Comparison of ENCODE assay signal across 4 cellular contexts in genomic region chr4:150357829-150358228, GRCh38.
"Had no signal": no experiment of that assay in that cellular context is flagged by ENCODE, and none has a peak within 500 bp of the region (broad histone marks: within the 10 kb centered on the region; RNA-seq: fewer than 3 reads in every experiment).

No MANE protein-coding gene starts in this region.

- H3K4me3 Mint-ChIP-seq: GM23338, H9 had no signal

- H3K4me3 ChIP-seq: GM23338 had no signal

- H3K27ac Mint-ChIP-seq: GM23338, H9 had no signal

- H3K4me2 ChIP-seq: GM23338 had no signal

- H3K4me1 Mint-ChIP-seq: GM23338, H9 had no signal

- H3K9me3 Mint-ChIP-seq: GM23338, H9 had no signal

- DNase-seq: H9, HCEC 1CT, IMR-90 had no signal

- H2AFZ ChIP-seq: GM23338 had no signal

- ATAC-seq: GM23338 had no signal
